12 cellular contexts compared by ENCODE assay signal in the genomic region with DNA sequence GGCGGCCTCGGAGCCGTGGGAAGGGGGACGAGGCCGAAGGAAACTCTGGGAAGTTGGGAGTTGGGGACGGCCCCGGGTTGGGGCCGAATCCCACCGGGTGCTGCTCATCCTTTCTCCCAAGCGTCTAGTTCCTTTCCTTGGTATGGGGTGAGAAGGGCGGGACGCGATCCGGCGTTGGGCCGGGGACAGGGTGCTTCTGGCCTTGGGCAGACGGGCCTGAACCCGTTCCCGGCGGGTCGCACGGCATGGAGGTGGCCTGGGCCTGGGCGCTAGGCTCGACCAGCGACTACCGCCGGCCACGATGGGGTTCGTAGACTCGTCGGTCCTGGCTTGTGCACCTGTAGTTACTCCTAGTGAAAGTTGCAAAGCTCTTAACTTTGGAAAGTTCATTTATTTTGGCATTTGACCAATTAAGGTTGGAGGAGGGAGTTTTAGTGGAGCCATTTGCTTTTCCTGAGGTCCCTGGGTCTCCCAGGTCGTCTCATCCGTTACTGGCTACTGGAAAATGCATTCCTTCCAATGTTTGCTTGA. TPM values are rescaled to one million over a fixed set of nuclear protein-coding genes. Genes with fewer than 3 reads are reported as not detected.
DNase-seq lines count a peak whose midpoint lies in the region; ATAC-seq and TF ChIP-seq lines count a peak whose summit lies in the region.
"Had no signal": no experiment of that assay in that cellular context is flagged by ENCODE, and none has a peak within 500 bp of the region (broad histone marks: within the 10 kb centered on the region; RNA-seq: fewer than 3 reads in every experiment).

No MANE protein-coding gene starts in this region.

- intact Hi-C loops in left ventricle myocardium superior (cut with micrococcal nuclease) = no loop called here
- intact Hi-C loops in mucosa of descending colon (cut with DNase I, micrococcal nuclease) = no loop called here
- intact Hi-C loops in upper lobe of right lung (cut with DNase I) = no loop called here

- DNase-seq in cardiac muscle cell (ENCODE audit: low read depth in 1 of 2, low spot score in 1 of 2) = peak in 1 of 2 donors; percentile 13
- DNase-seq in left ventricle myocardium superior = no peak
- DNase-seq in mucosa of descending colon = peak in 1 of 3 donors; percentile 19
- peak; percentile 56 for DNase-seq in upper lobe of right lung
- no peak for DNase-seq in NCI-H526 treated with DMSO at 0.1 percent for 48 hours (lab: John Stamatoyannopoulos, UW)
- DNase-seq in RWPE1 (ENCODE audit: low spot score) = no peak
- DNase-seq: CD4-positive, alpha-beta T cell; immature natural killer cell had no signal

- no peak for TF ChIP-seq CTCF in cardiac muscle cell (IDR thresholded peaks at IDR 0.05; ENCODE audit: low read depth, low read length)
- no peak for TF ChIP-seq CTCF in mucosa of descending colon (IDR thresholded peaks at IDR 0.05)
- TF ChIP-seq CTCF in upper lobe of right lung (IDR thresholded peaks at IDR 0.05) = no peak
- no peak for TF ChIP-seq CTCF in RWPE1 (conservative IDR thresholded peaks at IDR 0.05; ENCODE audit: low read depth)

- peak overlapping the region; percentile 87 for H3K9ac ChIP-seq in endocrine pancreas (ENCODE audit: control insufficient read depth, insufficient read depth, low read length)

- H3K9me3 ChIP-seq in cardiac muscle cell (ENCODE audit: low read depth) (no peaks in the 10 kb centered on the region), endocrine pancreas (ENCODE audit: control insufficient read depth, low read length) (no peaks in the 10 kb centered on the region), mucosa of descending colon (no peaks in the 10 kb centered on the region), upper lobe of right lung (no peaks in the 10 kb centered on the region)

- H3K27ac ChIP-seq in cardiac muscle cell = no peak overlapping the region
- H3K27ac ChIP-seq in upper lobe of right lung = no peak overlapping the region
- no peak overlapping the region for H3K27ac ChIP-seq in RWPE1

- POLR2A ChIA-PET in RWPE1 (lab: Yijun Ruan, JAX; ENCODE audit: low non-redundant PET) = no interaction called here

- ATAC-seq in left ventricle myocardium superior = no peak
- peak; percentile 7 for ATAC-seq in mucosa of descending colon
- ATAC-seq in upper lobe of right lung = no peak
- ATAC-seq in HG02884 (IDR thresholded peaks at IDR 0.05; ENCODE audit: unreplicated experiment) = no peak
- ATAC-seq: activated CD4-positive, CD25-positive, alpha-beta regulatory T cell treated with anti-CD3 and anti-CD28 coated beads, Interleukin-2, amount 50 U/mL, for 24 hours had no signal

- CTCF ChIA-PET in RWPE1 (lab: Yijun Ruan, JAX) = no interaction called here

- H3K27me3 ChIP-seq in cardiac muscle cell (peaks cover 46% of the 10 kb centered on the region), endocrine pancreas (ENCODE audit: control insufficient read depth, insufficient read depth, low read length) (no peaks in the 10 kb centered on the region), upper lobe of right lung (peaks cover 46% of the 10 kb centered on the region)

- H3K4me3 ChIP-seq in cardiac muscle cell (peak overlapping the region; percentile 56), endocrine pancreas (ENCODE audit: control insufficient read depth, insufficient read depth, low read length) (peak overlapping the region; percentile 46), mucosa of descending colon (no peak overlapping the region), upper lobe of right lung (peak overlapping the region; percentile 50)
- H3K4me3 ChIP-seq: K562 had no signal

- no peaks in the 10 kb centered on the region for H3K36me3 ChIP-seq in cardiac muscle cell
- no peaks in the 10 kb centered on the region for H3K36me3 ChIP-seq in endocrine pancreas (ENCODE audit: control insufficient read depth, insufficient read depth, low read length)
- no peaks in the 10 kb centered on the region for H3K36me3 ChIP-seq in mucosa of descending colon (ENCODE audit: low read depth)
- H3K36me3 ChIP-seq in upper lobe of right lung = no peaks in the 10 kb centered on the region

- H3K4me1 ChIP-seq in cardiac muscle cell (ENCODE audit: low read depth) (peaks cover 10% of the 10 kb centered on the region), endocrine pancreas (ENCODE audit: control insufficient read depth, insufficient read depth, low read length) (no peaks in the 10 kb centered on the region), mucosa of descending colon (ENCODE audit: low read depth) (peaks cover 9% of the 10 kb centered on the region), upper lobe of right lung (peaks cover 7% of the 10 kb centered on the region)

RNA-seq across cellular contexts. Expression of gene SYT9, which starts 1.0 kb away (rescaled TPM):
- total RNA-seq in cardiac muscle cell (2.2 and 3.8 TPM in 2 replicates), left ventricle myocardium superior (0.15 TPM), mucosa of descending colon (under 1 TPM; 0.12 to 0.57 (median 0.14) TPM), upper lobe of right lung (0.14 TPM)
- 1.3 and 1.6 TPM in 2 replicates for polyA plus RNA-seq in cardiac muscle cell
- total RNA-seq: CD4-positive, alpha-beta T cell; K562 had no signal
- polyA plus RNA-seq: immature natural killer cell had no signal
